Comparison of ENCODE assay signal across 8 cellular contexts in the genomic region with DNA sequence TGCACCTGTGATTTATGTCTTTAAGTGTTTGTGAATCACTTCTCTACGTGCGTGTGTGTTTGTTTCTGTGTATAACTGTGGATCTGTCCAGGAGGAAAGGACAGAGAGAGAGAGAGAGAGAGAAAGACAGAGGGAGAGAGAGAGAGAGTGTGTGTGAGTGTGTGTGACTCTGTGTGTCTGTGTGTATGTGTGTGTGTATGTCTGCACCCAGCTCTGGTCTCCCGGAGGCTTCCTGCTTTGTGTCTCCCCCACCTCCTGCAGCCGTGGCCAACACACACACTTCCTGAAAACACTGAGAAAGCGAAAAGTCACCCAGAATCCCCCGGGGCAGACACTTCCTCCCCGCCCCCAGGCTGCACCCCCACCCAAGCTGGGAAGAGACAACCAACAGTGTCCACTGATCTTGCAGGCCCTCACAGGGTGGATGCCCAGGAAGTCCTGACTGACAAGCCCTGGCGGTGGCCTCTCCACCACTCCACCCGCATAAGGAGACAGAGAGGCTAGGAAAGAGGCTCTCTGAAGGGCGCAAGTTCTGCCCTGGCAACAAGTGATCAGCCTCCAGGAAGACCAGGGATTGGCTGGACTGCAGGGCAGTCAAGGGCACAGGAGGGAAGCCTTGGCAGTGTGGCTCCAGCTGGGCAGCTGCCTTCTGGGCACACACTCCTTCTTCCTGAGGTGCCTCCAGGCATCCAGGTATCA. TPM values are rescaled to one million over a fixed set of nuclear protein-coding genes. Genes with fewer than 3 reads are reported as not detected.
A peak's percentile ranks its signal among the peaks of the same experiment; 100 is the strongest.
DNase-seq lines count a peak whose midpoint lies in the region; ATAC-seq, FAIRE-seq and TF ChIP-seq lines count a peak whose summit lies in the region.

No MANE protein-coding gene starts in this region.

- peak overlapping the region; percentile 94 for H3K27ac Mint-ChIP-seq in activated naive CD4-positive, alpha-beta T cell treated with anti-CD3 and anti-CD28 coated beads, Interleukin-2, amount 10 ng/mL, durations not matched to agents 7 days and 5 days

- no peaks in the 10 kb centered on the region for H3K9me3 ChIP-seq in MM.1S (replicated peaks; ENCODE audit: insufficient read depth, low read length)
- H3K9me3 ChIP-seq in pancreas = no peaks in the 10 kb centered on the region
- no peaks in the 10 kb centered on the region for H3K9me3 ChIP-seq in thymus (ENCODE audit: control insufficient read depth)

- H3K27me3 Mint-ChIP-seq in activated naive CD4-positive, alpha-beta T cell treated with anti-CD3 and anti-CD28 coated beads, Interleukin-2, amount 10 ng/mL, durations not matched to agents 7 days and 5 days = peaks cover 4% of the 10 kb centered on the region

- peaks cover 58% of the 10 kb centered on the region for H3K4me1 Mint-ChIP-seq in activated naive CD4-positive, alpha-beta T cell treated with anti-CD3 and anti-CD28 coated beads, Interleukin-2, amount 10 ng/mL, durations not matched to agents 7 days and 5 days

- peak overlapping the region; percentile 89 for H3K4me3 Mint-ChIP-seq in activated naive CD4-positive, alpha-beta T cell treated with anti-CD3 and anti-CD28 coated beads, Interleukin-2, amount 10 ng/mL, durations not matched to agents 7 days and 5 days

- H3K36me3 ChIP-seq in MM.1S (replicated peaks; ENCODE audit: insufficient read depth, low read length) (no peaks in the 10 kb centered on the region), pancreas (no peaks in the 10 kb centered on the region), thymus (ENCODE audit: control insufficient read depth, insufficient read depth) (peaks cover 36% of the 10 kb centered on the region)

- H3F3A ChIP-seq in MM.1S (ENCODE audit: insufficient read depth, low read length) = peaks cover 23% of the 10 kb centered on the region

- no peaks in the 10 kb centered on the region for H3K9me2 ChIP-seq in MM.1S (replicated peaks; ENCODE audit: insufficient read depth, low read length)

- no peak for FAIRE-seq in pancreas (lab: Jason Lieb, UNC)

- H3K4me1 ChIP-seq in MM.1S (ENCODE audit: low read length) (peaks cover 42% of the 10 kb centered on the region), pancreas (peaks cover 13 to 27% (median 20%) of the 10 kb centered on the region in 3 donors), thymus (ENCODE audit: control insufficient read depth, insufficient read depth, low read length) (peaks cover 26% of the 10 kb centered on the region)

- H3K27ac ChIP-seq in MM.1S (ENCODE audit: low read length) (peak overlapping the region; percentile 99), pancreas (peak overlapping the region; percentile 65 to 94 (median 75)), thymus (ENCODE audit: low read depth) (peak overlapping the region; percentile 97)

- H3K4me3 ChIP-seq in MM.1S (ENCODE audit: low read length) (peak overlapping the region; percentile 86), pancreas (peak overlapping the region; percentile 44 to 67 (median 58)), thymus (ENCODE audit: low read length) (peak overlapping the region; percentile 83)

- peak overlapping the region; percentile 95 for H3K4me2 ChIP-seq in MM.1S (ENCODE audit: low read depth, low read length)

- peak; percentile 54 for DNase-seq in GM04503 (ENCODE audit: low read depth)
- DNase-seq in HCEC 1CT = peak; percentile 85
- DNase-seq in MM.1S = peak; percentile 90
- DNase-seq in SK-N-DZ (ENCODE audit: low spot score) = peak; percentile 85
- DNase-seq in activated naive CD4-positive, alpha-beta T cell treated with anti-CD3 and anti-CD28 coated beads, Interleukin-2, amount 10 ng/mL, durations not matched to agents 7 days and 5 days = peak; percentile 91
- peak; percentile 84 for DNase-seq in globus pallidus (ENCODE audit: low spot score)
- DNase-seq in pancreas = peak; percentile 81 to 93 (median 90)

- CTCF ChIA-PET in activated naive CD4-positive, alpha-beta T cell treated with anti-CD3 and anti-CD28 coated beads, Interleukin-2, amount 10 ng/mL, durations not matched to agents 7 days and 5 days (lab: Charles Lee) = interaction anchor here (1.0 to 7.1 kb wide), 7 partner anchors 14 to 455 kb away, joined by 3 to 102 read pairs (median 5); a partner anchor contains a TSS

- H4K20me1 ChIP-seq in MM.1S (ENCODE audit: insufficient read depth, low read length) = no peaks in the 10 kb centered on the region

- peak; percentile 85 to 91 (median 90) for ATAC-seq in pancreas

- no peaks in the 10 kb centered on the region for H3K9me3 Mint-ChIP-seq in activated naive CD4-positive, alpha-beta T cell treated with anti-CD3 and anti-CD28 coated beads, Interleukin-2, amount 10 ng/mL, durations not matched to agents 7 days and 5 days

- peaks cover 25% of the 10 kb centered on the region for H3K36me3 Mint-ChIP-seq in activated naive CD4-positive, alpha-beta T cell treated with anti-CD3 and anti-CD28 coated beads, Interleukin-2, amount 10 ng/mL, durations not matched to agents 7 days and 5 days

- TF ChIP-seq CTCF in MM.1S (IDR thresholded peaks at IDR 0.05; ENCODE audit: low read length) (no peak), pancreas (IDR thresholded peaks at IDR 0.05) (no peak)

- 0% methylated on average over 9 to 10 of the region's 10 CpGs for WGBS in pancreas, 2 donors
- 0% methylated on average over 10 of the region's 10 CpGs for WGBS in thymus

- H3K9ac ChIP-seq in MM.1S (ENCODE audit: low read length) = peak overlapping the region; percentile 96

- intact Hi-C loops in pancreas (cut with DNase I) = loop anchor here in 1 of 3 donors (10.0 kb wide), 1 partner anchor 63 kb away; no protein-coding TSS in a partner anchor

- peak overlapping the region; percentile 81 for H2AFZ ChIP-seq in MM.1S (ENCODE audit: low read length)

- H3K27me3 ChIP-seq in MM.1S (replicated peaks; ENCODE audit: insufficient read depth, low read length) (no peaks in the 10 kb centered on the region), pancreas (no peaks in the 10 kb centered on the region), thymus (ENCODE audit: control insufficient read depth, insufficient read depth) (no peaks in the 10 kb centered on the region)

- peaks cover 67% of the 10 kb centered on the region for H3K79me2 ChIP-seq in MM.1S (ENCODE audit: low read length)

RNA-seq across cellular contexts. Expression of a gene that starts 30.0 kb away (rescaled TPM):
- polyA plus RNA-seq in SK-N-DZ (2014; cell fraction: cytosol; rRNA removed) = 63.6 and 74.0 TPM in 2 replicates
- 135 and 164 TPM in 2 replicates for polyA plus RNA-seq in SK-N-DZ (2014; cell fraction: nucleus; rRNA removed)
- total RNA-seq in pancreas = 10 to 100 TPM; 21.5 to 72.0 (median 34.4) TPM
- polyA plus RNA-seq in pancreas (10 to 100 TPM; 69.1 to 73.5 TPM), thymus (92.2 TPM)

RNA-seq across cellular contexts. Expression of a gene that starts 48.0 kb away (rescaled TPM):
- polyA plus RNA-seq in SK-N-DZ (2014; cell fraction: cytosol; rRNA removed) = 8.2 and 12.9 TPM in 2 replicates
- polyA plus RNA-seq in SK-N-DZ (2014; cell fraction: nucleus; rRNA removed) = 45.4 and 47.9 TPM in 2 replicates
- total RNA-seq in pancreas = 1 to 10 TPM; 2.1 to 4.9 (median 3.9) TPM
- polyA plus RNA-seq in pancreas (10 to 100 TPM; 12.8 to 16.3 TPM), thymus (16.9 TPM)

Comparison
In these comparisons a context has a peak if more than half of its experiments do, and no peak if none do; other contexts are left out.
1. Peak in every context shown above with its lines: DNase-seq, ATAC-seq, H3K4me3 ChIP-seq and H3K27ac ChIP-seq.